8 cellular contexts compared by ENCODE assay signal in genomic region chr4:139322541-139322940, GRCh38. TPM values are rescaled to one million over a fixed set of nuclear protein-coding genes. Genes with fewer than 3 reads are reported as not detected.
A peak's percentile ranks its signal among the peaks of the same experiment; 100 is the strongest.
DNase-seq lines count a peak whose midpoint lies in the region; ATAC-seq, FAIRE-seq and TF ChIP-seq lines count a peak whose summit lies in the region.
"Not testable (repeated sequence)": the region's sequence is repeated elsewhere in the genome, so short reads cannot be mapped to it uniquely, and the experiment has no call there.
"Had no signal": no experiment of that assay in that cellular context is flagged by ENCODE, and none has a peak within 500 bp of the region (broad histone marks: within the 10 kb centered on the region; RNA-seq: fewer than 3 reads in every experiment).

No MANE protein-coding gene starts in this region.

- TF ChIP-seq EP300 in HepG2 (IDR thresholded peaks at IDR 0.05; ENCODE audit: low read depth in 2 of 2, low read length in 2 of 2); HepG2 (CRISPR knock-in tag; IDR thresholded peaks at IDR 0.05; ENCODE audit: borderline replicate concordance): not testable (repeated sequence)

- H3K4me3 ChIP-seq in HEK293 (ENCODE audit: low read depth, low read length); HepG2 (replicated peaks in 1 of 3; ENCODE audit: insufficient read depth in 1 of 3, low read depth in 2 of 3, low read length in 3 of 3): not testable (repeated sequence)

- peaks cover 38% of the 10 kb centered on the region for H3K4me1 Mint-ChIP-seq in WTC11
- H3K4me1 Mint-ChIP-seq in activated T-helper 1 cell treated with anti-CD3 and anti-CD28 coated beads, Interleukin-12 subunit alpha, Interleukin-12 subunit beta, Interleukin-2, Interleukin-4 antibody, amounts not matched to agents 30 ng/mL and 10 ng/mL and 1 ng/mL, durations not matched to agents 14 hours and 24 hours and 36 hours (ENCODE audit: low read depth), result peaks cover 31% of the 10 kb centered on the region
- H3K4me1 Mint-ChIP-seq in activated naive CD8-positive, alpha-beta T cell treated with anti-CD3 and anti-CD28 coated beads, Interleukin-2, amount 10 ng/mL, durations not matched to agents 7 days and 5 days, result peaks cover 20% of the 10 kb centered on the region

- not testable (repeated sequence) for TF ChIP-seq CTCF in HEK293 (tag by site-specific recombination; IDR thresholded peaks at IDR 0.05); WTC11 (IDR thresholded peaks at IDR 0.05); HepG2 (CRISPR knock-in tag; IDR thresholded peaks at IDR 0.05)

- H3K9ac ChIP-seq in HepG2 (ENCODE audit: insufficient read depth, low read depth, low read length), result not testable (repeated sequence)

- not testable (repeated sequence) for ATAC-seq in WTC11; activated naive CD8-positive, alpha-beta T cell treated with anti-CD3 and anti-CD28 coated beads, Interleukin-2, amount 10 ng/mL, durations not matched to agents 7 days and 5 days (ENCODE audit: low read depth); HepG2

- H3K9me3 Mint-ChIP-seq in WTC11, result peaks cover 15% of the 10 kb centered on the region
- H3K9me3 Mint-ChIP-seq in activated T-helper 1 cell treated with anti-CD3 and anti-CD28 coated beads, Interleukin-12 subunit alpha, Interleukin-12 subunit beta, Interleukin-2, Interleukin-4 antibody, amounts not matched to agents 30 ng/mL and 10 ng/mL and 1 ng/mL, durations not matched to agents 14 hours and 24 hours and 36 hours; activated naive CD8-positive, alpha-beta T cell treated with anti-CD3 and anti-CD28 coated beads, Interleukin-2, amount 10 ng/mL, durations not matched to agents 7 days and 5 days: not testable (repeated sequence)

- H3K27ac Mint-ChIP-seq in WTC11, result peak overlapping the region; percentile 50; the same call in 1 of the 2 replicates
- peak overlapping the region; percentile 41 for H3K27ac Mint-ChIP-seq in activated T-helper 1 cell treated with anti-CD3 and anti-CD28 coated beads, Interleukin-12 subunit alpha, Interleukin-12 subunit beta, Interleukin-2, Interleukin-4 antibody, amounts not matched to agents 30 ng/mL and 10 ng/mL and 1 ng/mL, durations not matched to agents 14 hours and 24 hours and 36 hours
- H3K27ac Mint-ChIP-seq in activated naive CD8-positive, alpha-beta T cell treated with anti-CD3 and anti-CD28 coated beads, Interleukin-2, amount 10 ng/mL, durations not matched to agents 7 days and 5 days, result peak overlapping the region; percentile 30

- H3K27ac ChIP-seq in HEK293 (ENCODE audit: extremely low read depth, low read depth, low read length); HepG2 (ENCODE audit: extremely low read length, insufficient read depth, low read length): not testable (repeated sequence)

- TF ChIP-seq RAD21 in HepG2 (CRISPR knock-in tag; IDR thresholded peaks at IDR 0.05), result not testable (repeated sequence)

- H4K20me1 ChIP-seq in HepG2 (ENCODE audit: insufficient read depth, low read length), result peaks cover 24% of the 10 kb centered on the region

- not testable (repeated sequence) for H2AFZ ChIP-seq in HepG2 (ENCODE audit: low read length)

- H3K36me3 Mint-ChIP-seq in WTC11, result peaks cover 19% of the 10 kb centered on the region
- H3K36me3 Mint-ChIP-seq in activated T-helper 1 cell treated with anti-CD3 and anti-CD28 coated beads, Interleukin-12 subunit alpha, Interleukin-12 subunit beta, Interleukin-2, Interleukin-4 antibody, amounts not matched to agents 30 ng/mL and 10 ng/mL and 1 ng/mL, durations not matched to agents 14 hours and 24 hours and 36 hours (ENCODE audit: low read depth), result peaks cover 20% of the 10 kb centered on the region
- H3K36me3 Mint-ChIP-seq in activated naive CD8-positive, alpha-beta T cell treated with anti-CD3 and anti-CD28 coated beads, Interleukin-2, amount 10 ng/mL, durations not matched to agents 7 days and 5 days, result peaks cover 30% of the 10 kb centered on the region

- POLR2A ChIA-PET in HEK293 (lab: Yijun Ruan, JAX), result interaction anchor here (1.4 kb wide), 1 partner anchor 22 kb away, joined by 3 read pairs; no protein-coding TSS in a partner anchor
- POLR2A ChIA-PET in WTC11 (lab: Charles Lee), result interaction anchor here (1.2 kb wide), 1 partner anchor 21 kb away, joined by 3 read pairs; the partner anchor contains the start of gene NAA15
- POLR2A ChIA-PET in activated naive CD8-positive, alpha-beta T cell treated with anti-CD3 and anti-CD28 coated beads, Interleukin-2, amount 10 ng/mL, durations not matched to agents 7 days and 5 days (lab: Charles Lee), result interaction anchor here (0.6 to 1.5 kb wide), 3 partner anchors 11 to 64 kb away, joined by 4 to 5 read pairs (median 4); partner anchors contain the start of gene NAA15
- POLR2A ChIA-PET in HepG2 (lab: Yijun Ruan, JAX), result interaction anchor here (1.3 kb wide), 1 partner anchor 27 kb away, joined by 4 read pairs; no protein-coding TSS in a partner anchor

- CTCF ChIA-PET in HEK293 (lab: Yijun Ruan, JAX); HepG2 (lab: Yijun Ruan, JAX; ENCODE audit: low intra/inter-chr PET ratio, low total read pairs): not testable (repeated sequence)
- CTCF ChIA-PET in WTC11 (lab: Charles Lee), result interaction anchor here (0.8 kb wide), 1 partner anchor 9 kb away, joined by 3 read pairs; no protein-coding TSS in a partner anchor

- H3K27me3 Mint-ChIP-seq in WTC11 (ENCODE audit: low read depth); activated T-helper 1 cell treated with anti-CD3 and anti-CD28 coated beads, Interleukin-12 subunit alpha, Interleukin-12 subunit beta, Interleukin-2, Interleukin-4 antibody, amounts not matched to agents 30 ng/mL and 10 ng/mL and 1 ng/mL, durations not matched to agents 14 hours and 24 hours and 36 hours (ENCODE audit: insufficient read depth); activated naive CD8-positive, alpha-beta T cell treated with anti-CD3 and anti-CD28 coated beads, Interleukin-2, amount 10 ng/mL, durations not matched to agents 7 days and 5 days: not testable (repeated sequence)

- not testable (repeated sequence) for H3K36me3 ChIP-seq in HEK293 (ENCODE audit: control insufficient read depth in 2 of 2, insufficient read depth in 1 of 2, low read length in 2 of 2); HepG2 (replicated peaks in 1 of 2; ENCODE audit: control insufficient read depth in 1 of 2, insufficient read depth in 2 of 2, low read length in 2 of 2)

- FAIRE-seq in HepG2 (lab: Jason Lieb, UNC), result not testable (repeated sequence)

- H3K27me3 ChIP-seq in HepG2 (ENCODE audit: control insufficient read depth in 1 of 2, insufficient read depth in 2 of 2, low read length in 2 of 2), result not testable (repeated sequence)

- not testable (repeated sequence) for H3K4me2 ChIP-seq in HepG2 (ENCODE audit: low read depth, low read length)

- peaks cover 96% of the 10 kb centered on the region for H3K79me2 ChIP-seq in HepG2 (ENCODE audit: insufficient read depth, low read length)

- H3K4me3 Mint-ChIP-seq in WTC11; activated T-helper 1 cell treated with anti-CD3 and anti-CD28 coated beads, Interleukin-12 subunit alpha, Interleukin-12 subunit beta, Interleukin-2, Interleukin-4 antibody, amounts not matched to agents 30 ng/mL and 10 ng/mL and 1 ng/mL, durations not matched to agents 14 hours and 24 hours and 36 hours; activated naive CD8-positive, alpha-beta T cell treated with anti-CD3 and anti-CD28 coated beads, Interleukin-2, amount 10 ng/mL, durations not matched to agents 7 days and 5 days: not testable (repeated sequence)

- not testable (repeated sequence) for H3K4me1 ChIP-seq in HEK293 (ENCODE audit: control insufficient read depth, insufficient read depth, low read length)
- peaks cover 28% of the 10 kb centered on the region for H3K4me1 ChIP-seq in HepG2 (ENCODE audit: insufficient read depth, low read length)

- 99% methylated on average over 6 of the region's 6 CpGs for whole genome bisulfite sequencing in HepG2 (ENCODE audit: low lambda C conversion rate)

- intact Hi-C loops in activated T-helper 1 cell treated with anti-CD3 and anti-CD28 coated beads, Interleukin-12 subunit alpha, Interleukin-12 subunit beta, Interleukin-2, Interleukin-4 antibody, amounts not matched to agents 30 ng/mL and 10 ng/mL and 1 ng/mL, durations not matched to agents 14 hours and 24 hours and 36 hours (cut with micrococcal nuclease); HepG2 (cut with micrococcal nuclease; ENCODE audit: unreplicated experiment): not testable (repeated sequence)

- H3K9me3 ChIP-seq in HEK293 (ENCODE audit: control insufficient read depth, insufficient read depth, low read depth, low read length); HepG2 (ENCODE audit: low read length): not testable (repeated sequence)

- not testable (repeated sequence) for DNase-seq in WTC11 (ENCODE audit: low spot score); activated T-helper 1 cell treated with anti-CD3 and anti-CD28 coated beads, Interleukin-12 subunit alpha, Interleukin-12 subunit beta, Interleukin-2, Interleukin-4 antibody, amounts not matched to agents 30 ng/mL and 10 ng/mL and 1 ng/mL, durations not matched to agents 14 hours and 24 hours and 36 hours (ENCODE audit: low spot score); activated naive CD8-positive, alpha-beta T cell treated with anti-CD3 and anti-CD28 coated beads, Interleukin-2, amount 10 ng/mL, durations not matched to agents 7 days and 5 days; HepG2 (ENCODE audit: low spot score)

- TF ChIP-seq POLR2A in HepG2 (IDR thresholded peaks at IDR 0.05; ENCODE audit: insufficient read depth in 1 of 2, low read depth in 2 of 2, low read length in 2 of 2), result not testable (repeated sequence)

- in situ Hi-C loops in HepG2 (cut with HindIII; ENCODE audit: extremely low pct_ligation_motif_present, low pct_unique_long_range_greater_than_20kb), result not testable (repeated sequence)

- not testable (repeated sequence) for BruUV-seq in HepG2 (replicated peaks; lab: Mats Ljungman, UMichigan)

RNA-seq across cellular contexts. Expression of gene NDUFC1, which starts 20.3 kb away (rescaled TPM):
- total RNA-seq in WTC11 (2021) (61.7 to 72.3 TPM (median 64.5 TPM) in 3 replicates), HepG2 (2016; rRNA removed; fragmentation: Illumina TruSeq; extraction: Trizol) (96.4 and 124 TPM in 2 replicates)
- total RNA-seq in activated T-helper 1 cell treated with anti-CD3 and anti-CD28 coated beads, Interleukin-12 subunit alpha, Interleukin-12 subunit beta, Interleukin-2, Interleukin-4 antibody, amounts not matched to agents 30 ng/mL and 10 ng/mL and 1 ng/mL, durations not matched to agents 14 hours and 24 hours and 36 hours, result 53.1 and 54.5 TPM in 2 replicates
- 10 to 100 TPM; 34.6 to 36.5 TPM for total RNA-seq in activated naive CD8-positive, alpha-beta T cell treated with anti-CD3 and anti-CD28 coated beads, Interleukin-2, amount 10 ng/mL, durations not matched to agents 7 days and 5 days
- 46.9 and 57.6 TPM in 2 replicates for total RNA-seq in HepG2 (2016; cell fraction: cytosol; rRNA removed; fragmentation: Illumina TruSeq; extraction: Trizol; ENCODE audit: low read depth)
- 106 and 134 TPM in 2 replicates for total RNA-seq in HepG2 (2016; cell fraction: insoluble cytoplasmic fraction; rRNA removed; fragmentation: Illumina TruSeq; extraction: Trizol)
- total RNA-seq in HepG2 (2016; cell fraction: membrane; rRNA removed; fragmentation: Illumina TruSeq; extraction: Trizol), result 88.4 and 94.7 TPM in 2 replicates
- total RNA-seq in HepG2 (2016; cell fraction: nucleus; rRNA removed; fragmentation: Illumina TruSeq; extraction: Trizol), result 40.3 and 42.8 TPM in 2 replicates
- 38.4 and 43.4 TPM in 2 replicates for polyA plus RNA-seq in HepG2 (2011; rRNA removed)
- 38.9 and 41.3 TPM in 2 replicates for polyA plus RNA-seq in HepG2 (2011; cell fraction: cytosol; rRNA removed)
- polyA plus RNA-seq in HepG2 (2011; cell fraction: nucleus; rRNA removed), result 14.4 and 16.4 TPM in 2 replicates
- 70.7 and 104 TPM in 2 replicates for polyA plus RNA-seq in HepG2 (2012)
- polyA plus RNA-seq in HepG2 (2016; cell fraction: cytosol; fragmentation: Illumina TruSeq; extraction: Trizol; ENCODE audit: low read depth), result 71.4 and 90.2 TPM in 2 replicates
- 174 and 188 TPM in 2 replicates for polyA plus RNA-seq in HepG2 (2016; cell fraction: insoluble cytoplasmic fraction; fragmentation: Illumina TruSeq; extraction: Trizol; ENCODE audit: low read depth)
- polyA plus RNA-seq in HepG2 (2016; cell fraction: membrane; fragmentation: Illumina TruSeq; extraction: Trizol; ENCODE audit: low read depth), result 127 and 136 TPM in 2 replicates
- 94.4 and 110 TPM in 2 replicates for polyA plus RNA-seq in HepG2 (2016; cell fraction: nucleus; fragmentation: Illumina TruSeq; extraction: Trizol; ENCODE audit: insufficient read depth, low read depth)
- polyA minus RNA-seq in HepG2 (2011; rRNA and poly(A)+ RNA removed; ENCODE audit: low replicate concordance), result 6.8 and 12.8 TPM in 2 replicates
- polyA minus RNA-seq in HepG2 (2011; cell fraction: cytosol; rRNA and poly(A)+ RNA removed), result 28.2 and 31.7 TPM in 2 replicates
- polyA minus RNA-seq in HepG2 (2011; cell fraction: nucleus; rRNA and poly(A)+ RNA removed), result 10.8 and 11.7 TPM in 2 replicates

RNA-seq across cellular contexts. Expression of gene NAA15, which starts 21.2 kb away (rescaled TPM):
- total RNA-seq in WTC11 (2021) (81.4 to 98.9 TPM (median 81.6 TPM) in 3 replicates), HepG2 (2016; rRNA removed; fragmentation: Illumina TruSeq; extraction: Trizol) (50.2 and 81.2 TPM in 2 replicates)
- total RNA-seq in activated T-helper 1 cell treated with anti-CD3 and anti-CD28 coated beads, Interleukin-12 subunit alpha, Interleukin-12 subunit beta, Interleukin-2, Interleukin-4 antibody, amounts not matched to agents 30 ng/mL and 10 ng/mL and 1 ng/mL, durations not matched to agents 14 hours and 24 hours and 36 hours, result 104 and 110 TPM in 2 replicates
- 10 to 100 TPM; 42.1 to 50.3 TPM for total RNA-seq in activated naive CD8-positive, alpha-beta T cell treated with anti-CD3 and anti-CD28 coated beads, Interleukin-2, amount 10 ng/mL, durations not matched to agents 7 days and 5 days
- 6.3 and 7.1 TPM in 2 replicates for total RNA-seq in HepG2 (2016; cell fraction: cytosol; rRNA removed; fragmentation: Illumina TruSeq; extraction: Trizol; ENCODE audit: low read depth)
- total RNA-seq in HepG2 (2016; cell fraction: insoluble cytoplasmic fraction; rRNA removed; fragmentation: Illumina TruSeq; extraction: Trizol), result 48.6 and 78.2 TPM in 2 replicates
- total RNA-seq in HepG2 (2016; cell fraction: membrane; rRNA removed; fragmentation: Illumina TruSeq; extraction: Trizol), result 10.9 and 12.9 TPM in 2 replicates
- total RNA-seq in HepG2 (2016; cell fraction: nucleus; rRNA removed; fragmentation: Illumina TruSeq; extraction: Trizol), result 48.8 and 52.3 TPM in 2 replicates
- 4.9 and 6.2 TPM in 2 replicates for polyA plus RNA-seq in HepG2 (2011; rRNA removed)
- polyA plus RNA-seq in HepG2 (2011; cell fraction: cytosol; rRNA removed), result 1.9 and 3.3 TPM in 2 replicates
- polyA plus RNA-seq in HepG2 (2011; cell fraction: nucleus; rRNA removed), result 3.9 and 5.4 TPM in 2 replicates
- 16.0 and 16.8 TPM in 2 replicates for polyA plus RNA-seq in HepG2 (2012)
- 0.85 and 1.0 TPM in 2 replicates for polyA plus RNA-seq in HepG2 (2016; cell fraction: cytosol; fragmentation: Illumina TruSeq; extraction: Trizol; ENCODE audit: low read depth)
- polyA plus RNA-seq in HepG2 (2016; cell fraction: insoluble cytoplasmic fraction; fragmentation: Illumina TruSeq; extraction: Trizol; ENCODE audit: low read depth), result 36.8 and 38.9 TPM in 2 replicates
- 4.0 and 4.5 TPM in 2 replicates for polyA plus RNA-seq in HepG2 (2016; cell fraction: membrane; fragmentation: Illumina TruSeq; extraction: Trizol; ENCODE audit: low read depth)
- 16.5 and 20.2 TPM in 2 replicates for polyA plus RNA-seq in HepG2 (2016; cell fraction: nucleus; fragmentation: Illumina TruSeq; extraction: Trizol; ENCODE audit: insufficient read depth, low read depth)
- 3.7 and 7.0 TPM in 2 replicates for polyA minus RNA-seq in HepG2 (2011; rRNA and poly(A)+ RNA removed; ENCODE audit: low replicate concordance)
- polyA minus RNA-seq in HepG2 (2011; cell fraction: cytosol; rRNA and poly(A)+ RNA removed), result 15.4 and 18.9 TPM in 2 replicates
- polyA minus RNA-seq in HepG2 (2011; cell fraction: nucleus; rRNA and poly(A)+ RNA removed), result 53.0 and 55.0 TPM in 2 replicates

RNA-seq across cellular contexts. Expression of gene MGARP, which starts 42.5 kb away (rescaled TPM):
- total RNA-seq in WTC11 (2021), result 4.6 to 7.5 TPM (median 6.2 TPM) in 3 replicates
- total RNA-seq in activated T-helper 1 cell treated with anti-CD3 and anti-CD28 coated beads, Interleukin-12 subunit alpha, Interleukin-12 subunit beta, Interleukin-2, Interleukin-4 antibody, amounts not matched to agents 30 ng/mL and 10 ng/mL and 1 ng/mL, durations not matched to agents 14 hours and 24 hours and 36 hours, result 0.15 TPM in 1 of 2 replicates, not detected in the other
- under 1 TPM in 1 of 2 experiments, not detected in 1; 0.22 TPM for total RNA-seq in activated naive CD8-positive, alpha-beta T cell treated with anti-CD3 and anti-CD28 coated beads, Interleukin-2, amount 10 ng/mL, durations not matched to agents 7 days and 5 days
- 0.11 TPM in 1 of 2 replicates, not detected in the other for total RNA-seq in HepG2 (2016; rRNA removed; fragmentation: Illumina TruSeq; extraction: Trizol)
- total RNA-seq in HepG2 (2016; cell fraction: cytosol; rRNA removed; fragmentation: Illumina TruSeq; extraction: Trizol; ENCODE audit: low read depth), result not detected in 2 replicates
- 0.18 and 0.26 TPM in 2 replicates for total RNA-seq in HepG2 (2016; cell fraction: insoluble cytoplasmic fraction; rRNA removed; fragmentation: Illumina TruSeq; extraction: Trizol)
- 0.21 TPM in 1 of 2 replicates, not detected in the other for total RNA-seq in HepG2 (2016; cell fraction: membrane; rRNA removed; fragmentation: Illumina TruSeq; extraction: Trizol)
- not detected in 2 replicates for total RNA-seq in HepG2 (2016; cell fraction: nucleus; rRNA removed; fragmentation: Illumina TruSeq; extraction: Trizol)
- polyA plus RNA-seq in HepG2 (2011; rRNA removed), result 0.13 TPM in 2 replicates
- 0.12 and 0.13 TPM in 2 replicates for polyA plus RNA-seq in HepG2 (2011; cell fraction: cytosol; rRNA removed)
- 0.09 TPM in 1 of 2 replicates, not detected in the other for polyA plus RNA-seq in HepG2 (2011; cell fraction: nucleus; rRNA removed)
- polyA plus RNA-seq in HepG2 (2012), result 0.17 and 0.20 TPM in 2 replicates
- not detected in 2 replicates for polyA plus RNA-seq in HepG2 (2016; cell fraction: cytosol; fragmentation: Illumina TruSeq; extraction: Trizol; ENCODE audit: low read depth)
- not detected in 2 replicates for polyA plus RNA-seq in HepG2 (2016; cell fraction: insoluble cytoplasmic fraction; fragmentation: Illumina TruSeq; extraction: Trizol; ENCODE audit: low read depth)
- not detected in 2 replicates for polyA plus RNA-seq in HepG2 (2016; cell fraction: membrane; fragmentation: Illumina TruSeq; extraction: Trizol; ENCODE audit: low read depth)
- not detected in 2 replicates for polyA plus RNA-seq in HepG2 (2016; cell fraction: nucleus; fragmentation: Illumina TruSeq; extraction: Trizol; ENCODE audit: insufficient read depth, low read depth)
- polyA minus RNA-seq in HepG2 (2011; rRNA and poly(A)+ RNA removed; ENCODE audit: low replicate concordance), result not detected in 2 replicates
- polyA minus RNA-seq in HepG2 (2011; cell fraction: cytosol; rRNA and poly(A)+ RNA removed), result not detected in 2 replicates
- polyA minus RNA-seq in HepG2 (2011; cell fraction: nucleus; rRNA and poly(A)+ RNA removed), result not detected in 2 replicates
- total RNA-seq: Calu3, Daoy, G401 had no signal
